In genomic region chr7:926061-927030, GRCh38 we compare ENCODE assay signal across 9 cellular contexts. TPM values are rescaled to one million over a fixed set of nuclear protein-coding genes. Genes with fewer than 3 reads are reported as not detected.
DNase-seq lines count a peak whose midpoint lies in the region; ATAC-seq lines count a peak whose summit lies in the region.
"Had no signal": no experiment of that assay in that cellular context is flagged by ENCODE, and none has a peak within 500 bp of the region (broad histone marks: within the 10 kb centered on the region; RNA-seq: fewer than 3 reads in every experiment).

No MANE protein-coding gene starts in this region.

- H3K9me3 ChIP-seq in right cardiac atrium (ENCODE audit: control insufficient read depth, low read length) = no peaks in the 10 kb centered on the region
- H3K9me3 ChIP-seq: A549 had no signal

- H3K4me3 ChIP-seq in right cardiac atrium (ENCODE audit: low read length) = no peak overlapping the region
- H3K4me3 ChIP-seq: A549 had no signal

- H3K27me3 ChIP-seq in right cardiac atrium (ENCODE audit: control insufficient read depth, insufficient read depth) = no peaks in the 10 kb centered on the region

- no peak overlapping the region for H3K27ac Mint-ChIP-seq in activated CD4-positive, alpha-beta memory T cell treated with anti-CD3 and anti-CD28 coated beads for 36 hours

- peak; percentile 3 for DNase-seq in activated T-cell treated with anti-CD3 and anti-CD28 coated beads, Interleukin-2, amount 50 U/mL, for 4 hours
- no peak for DNase-seq in activated T-cell treated with anti-CD3 and anti-CD28 coated beads for 4 hours
- peak; percentile 14 to 66 (median 48) for DNase-seq in right cardiac atrium
- DNase-seq in superior temporal gyrus (ENCODE audit: extremely low spot score) = peak; percentile 69
- DNase-seq in NCI-H2227 (lab: John Stamatoyannopoulos, UW; ENCODE audit: unreplicated experiment) = no peak
- DNase-seq in activated CD4-positive, alpha-beta memory T cell treated with anti-CD3 and anti-CD28 coated beads for 36 hours = no peak
- DNase-seq: NCI-H187 treated with DMSO at 0.1 percent for 48 hours had no signal

- POLR2A ChIA-PET in activated CD4-positive, alpha-beta memory T cell treated with anti-CD3 and anti-CD28 coated beads for 36 hours (lab: Charles Lee) = no interaction called here

- no peak overlapping the region for H3K4me3 Mint-ChIP-seq in activated T-cell treated with anti-CD3 and anti-CD28 coated beads, Interleukin-2, amount 50 U/mL, for 4 hours
- H3K4me3 Mint-ChIP-seq in activated CD4-positive, alpha-beta memory T cell treated with anti-CD3 and anti-CD28 coated beads for 36 hours = no peak overlapping the region

- H3K4me1 Mint-ChIP-seq in activated T-cell treated with anti-CD3 and anti-CD28 coated beads, Interleukin-2, amount 50 U/mL, for 4 hours (ENCODE audit: low read depth) = peaks cover 52% of the 10 kb centered on the region
- peaks cover 42% of the 10 kb centered on the region for H3K4me1 Mint-ChIP-seq in activated CD4-positive, alpha-beta memory T cell treated with anti-CD3 and anti-CD28 coated beads for 36 hours (ENCODE audit: low read depth)

- peaks cover 1% of the 10 kb centered on the region for H3K4me1 ChIP-seq in right cardiac atrium (ENCODE audit: control insufficient read depth, insufficient read depth, low read length)

- ATAC-seq in activated T-cell treated with anti-CD3 and anti-CD28 coated beads, Interleukin-2, amount 50 U/mL, for 4 hours = no peak
- peak in 1 of 2 donors; percentile 25 for ATAC-seq in right cardiac atrium
- ATAC-seq: A549, esophagus mucosa had no signal

- CTCF ChIA-PET in activated CD4-positive, alpha-beta memory T cell treated with anti-CD3 and anti-CD28 coated beads for 36 hours (lab: Charles Lee) = interaction anchor here (1.5 kb wide), 1 partner anchor 119 kb away, joined by 3 read pairs; no protein-coding TSS in a partner anchor

- H3K36me3 Mint-ChIP-seq in activated T-cell treated with anti-CD3 and anti-CD28 coated beads, Interleukin-2, amount 50 U/mL, for 4 hours (ENCODE audit: insufficient read depth) = no peaks in the 10 kb centered on the region
- peaks cover 5% of the 10 kb centered on the region for H3K36me3 Mint-ChIP-seq in activated CD4-positive, alpha-beta memory T cell treated with anti-CD3 and anti-CD28 coated beads for 36 hours

- no peaks in the 10 kb centered on the region for H3K9me3 Mint-ChIP-seq in activated T-cell treated with anti-CD3 and anti-CD28 coated beads, Interleukin-2, amount 50 U/mL, for 4 hours
- H3K9me3 Mint-ChIP-seq in activated CD4-positive, alpha-beta memory T cell treated with anti-CD3 and anti-CD28 coated beads for 36 hours = peaks cover 3% of the 10 kb centered on the region

- intact Hi-C loops in right cardiac atrium (cut with DNase I) = no loop called here
- intact Hi-C loops in activated CD4-positive, alpha-beta memory T cell treated with anti-CD3 and anti-CD28 coated beads for 36 hours (cut with micrococcal nuclease) = no loop called here

- no peak overlapping the region for H3K27ac ChIP-seq in right cardiac atrium (ENCODE audit: low read length)
- H3K27ac ChIP-seq: A549 had no signal

- H3K27me3 Mint-ChIP-seq in activated T-cell treated with anti-CD3 and anti-CD28 coated beads, Interleukin-2, amount 50 U/mL, for 4 hours (ENCODE audit: low read depth) = no peaks in the 10 kb centered on the region
- no peaks in the 10 kb centered on the region for H3K27me3 Mint-ChIP-seq in activated CD4-positive, alpha-beta memory T cell treated with anti-CD3 and anti-CD28 coated beads for 36 hours

- WGBS in right cardiac atrium = 83% methylated on average over 47 of the region's 47 CpGs

RNA-seq across cellular contexts. Expression of gene ADAP1, which starts 28.1 kb away (rescaled TPM):
- total RNA-seq in activated T-cell treated with anti-CD3 and anti-CD28 coated beads, Interleukin-2, amount 50 U/mL, for 4 hours = 10 to 100 TPM; 75.0 to 79.6 (median 79.5) TPM
- 1 to 10 TPM; 4.8 to 7.1 (median 6.4) TPM for total RNA-seq in right cardiac atrium
- 8.4 TPM for polyA plus RNA-seq in right cardiac atrium
- 10 to 100 TPM; 14.1 to 16.1 TPM for total RNA-seq in activated CD4-positive, alpha-beta memory T cell treated with anti-CD3 and anti-CD28 coated beads for 36 hours

RNA-seq across cellular contexts. Expression of gene COX19, which starts 49.0 kb away (rescaled TPM):
- total RNA-seq in activated T-cell treated with anti-CD3 and anti-CD28 coated beads, Interleukin-2, amount 50 U/mL, for 4 hours = 10 to 100 TPM; 17.5 to 19.0 (median 18.9) TPM
- total RNA-seq in right cardiac atrium = 1 to 10 TPM; 6.3 to 8.8 (median 7.8) TPM
- 5.8 TPM for polyA plus RNA-seq in right cardiac atrium
- total RNA-seq in activated CD4-positive, alpha-beta memory T cell treated with anti-CD3 and anti-CD28 coated beads for 36 hours = 10 to 100 TPM; 14.1 to 15.6 TPM

RNA-seq across cellular contexts. Expression of gene GET4, which starts 50.0 kb away (rescaled TPM):
- 10 to 100 TPM; 47.9 to 55.3 (median 52.1) TPM for total RNA-seq in activated T-cell treated with anti-CD3 and anti-CD28 coated beads, Interleukin-2, amount 50 U/mL, for 4 hours
- total RNA-seq in right cardiac atrium = 10 to 100 TPM; 20.1 to 23.6 (median 22.2) TPM
- polyA plus RNA-seq in right cardiac atrium = 22.2 TPM
- total RNA-seq in activated CD4-positive, alpha-beta memory T cell treated with anti-CD3 and anti-CD28 coated beads for 36 hours = 10 to 100 TPM; 22.3 to 27.1 TPM

RNA-seq across cellular contexts. Expression of gene CYP2W1, which starts 56.6 kb away (rescaled TPM):
- not detected for total RNA-seq in activated T-cell treated with anti-CD3 and anti-CD28 coated beads, Interleukin-2, amount 50 U/mL, for 4 hours
- not detected for total RNA-seq in right cardiac atrium
- not detected for polyA plus RNA-seq in right cardiac atrium
- total RNA-seq in activated CD4-positive, alpha-beta memory T cell treated with anti-CD3 and anti-CD28 coated beads for 36 hours = not detected
- polyA plus RNA-seq: A549 had no signal

Comparison
In these comparisons a context has a peak if more than half of its experiments do, and no peak if none do; other contexts are left out.
1. DNase-seq: peak in activated T-cell treated with anti-CD3 and anti-CD28 coated beads, Interleukin-2, amount 50 U/mL, for 4 hours (single experiment), right cardiac atrium (3 of 3) and superior temporal gyrus (single experiment); none in activated T-cell treated with anti-CD3 and anti-CD28 coated beads for 4 hours (single experiment), NCI-H2227 (single experiment) and activated CD4-positive, alpha-beta memory T cell treated with anti-CD3 and anti-CD28 coated beads for 36 hours (single experiment).
2. RNA of gene ADAP1, which starts 28.1 kb away (total RNA-seq): 75.0 to 79.6 TPM in activated T-cell treated with anti-CD3 and anti-CD28 coated beads, Interleukin-2, amount 50 U/mL, for 4 hours; 14.1 to 16.1 TPM in activated CD4-positive, alpha-beta memory T cell treated with anti-CD3 and anti-CD28 coated beads for 36 hours and 4.8 to 7.1 TPM in right cardiac atrium; every median in the first group is over 4 times any median in the second.